ENCODE assay signal across 16 cellular contexts in genomic region chr2:644871-645270, GRCh38. TPM values are rescaled to one million over a fixed set of nuclear protein-coding genes. Genes with fewer than 3 reads are reported as not detected.
DNase-seq lines count a peak whose midpoint lies in the region; ATAC-seq and TF ChIP-seq lines count a peak whose summit lies in the region.
"Had no signal": no experiment of that assay in that cellular context is flagged by ENCODE, and none has a peak within 500 bp of the region (broad histone marks: within the 10 kb centered on the region; RNA-seq: fewer than 3 reads in every experiment).

No MANE protein-coding gene starts in this region.

- H3K4ac ChIP-seq in H9 (ENCODE audit: low read depth, low read length): no peak overlapping the region

- no peak overlapping the region for H3K27ac Mint-ChIP-seq in H9
- H3K27ac Mint-ChIP-seq in osteocyte (ENCODE audit: unreplicated experiment): no peak overlapping the region
- H3K27ac Mint-ChIP-seq: CD8-positive, alpha-beta T cell had no signal

- H3K23ac ChIP-seq in H9 (ENCODE audit: insufficient read length, low read depth, low read length): no peak overlapping the region

- H3K4me3 Mint-ChIP-seq in H9 (no peak overlapping the region), osteocyte (ENCODE audit: unreplicated experiment) (no peak overlapping the region)
- H3K4me3 Mint-ChIP-seq: CD8-positive, alpha-beta T cell had no signal

- no peak overlapping the region for H2AK5ac ChIP-seq in H9 (ENCODE audit: insufficient read length, low read length)

- H3K9me3 Mint-ChIP-seq in H9 (peaks cover 0 to 3% of the 10 kb centered on the region in 2 experiments; a peak in 3 of 5 replicates), osteocyte (ENCODE audit: unreplicated experiment) (no peaks in the 10 kb centered on the region)
- H3K9me3 Mint-ChIP-seq: CD14-positive monocyte; CD8-positive, alpha-beta T cell had no signal

- no peak overlapping the region for H4K5ac ChIP-seq in H9 (ENCODE audit: insufficient read length, low read depth, low read length)

- no peak overlapping the region for H3K14ac ChIP-seq in H9 (ENCODE audit: insufficient read depth, low read length)

- no peak for DNase-seq in DND-41
- DNase-seq in H9: peak; percentile 8
- peak; percentile 16 for DNase-seq in ecto neural progenitor cell (ENCODE audit: low spot score)
- peak; percentile 59 for DNase-seq in osteocyte (ENCODE audit: extremely low spot score, unreplicated experiment)
- DNase-seq in osteoblast (ENCODE audit: insufficient read length, low spot score, missing footprints): no peak
- DNase-seq in AG08396 (ENCODE audit: low spot score): no peak
- DNase-seq: COR-L47, DMS153, GF-D8, GOT3 had no signal

- H3K27me3 Mint-ChIP-seq in H9 (ENCODE audit: low read depth) (peaks cover 29% of the 10 kb centered on the region), osteocyte (ENCODE audit: unreplicated experiment) (peaks cover 31% of the 10 kb centered on the region)

- H4K8ac ChIP-seq in H9 (replicated peaks; ENCODE audit: insufficient read length, low read depth, low read length): no peak overlapping the region

- H3K4me1 ChIP-seq in DND-41 (ENCODE audit: insufficient read depth, low read length) (no peaks in the 10 kb centered on the region), H9 (ENCODE audit: insufficient read depth, low read length) (0 out of 2 replicates have a peak, but pooled peaks cover 2% of the 10 kb centered on the region), osteoblast (ENCODE audit: insufficient read depth, low read length) (no peaks in the 10 kb centered on the region)
- H3K4me1 ChIP-seq: A549, HAP-1 had no signal

- H3K4me3 ChIP-seq in DND-41 (ENCODE audit: low read depth in 1 of 2, low read length in 2 of 2): no peak overlapping the region
- H3K4me3 ChIP-seq in osteoblast (ENCODE audit: insufficient read depth, low read length): no peak overlapping the region
- H3K4me3 ChIP-seq: A549, HAP-1 had no signal

- H3K4me2 ChIP-seq in DND-41 (ENCODE audit: insufficient read depth, low read length): no peak overlapping the region
- H3K4me2 ChIP-seq in H9 (ENCODE audit: insufficient read depth, insufficient read length, low read length): no peak overlapping the region
- no peak overlapping the region for H3K4me2 ChIP-seq in osteoblast (ENCODE audit: insufficient read depth, low read length)
- H3K4me2 ChIP-seq: A549 had no signal

- H2BK12ac ChIP-seq in H9 (ENCODE audit: insufficient read length, low read depth, low read length): no peak overlapping the region

- H3K79me2 ChIP-seq in DND-41 (ENCODE audit: insufficient read depth, low read length): no peaks in the 10 kb centered on the region
- H3K79me2 ChIP-seq in H9 (ENCODE audit: insufficient read depth, low read length): no peaks in the 10 kb centered on the region
- H3K79me2 ChIP-seq in osteoblast (ENCODE audit: insufficient read depth, low read length): no peaks in the 10 kb centered on the region

- H2AFZ ChIP-seq in DND-41 (ENCODE audit: low read depth, low read length) (no peak overlapping the region), H9 (ENCODE audit: low read length) (no peak overlapping the region), osteoblast (ENCODE audit: low read length) (no peak overlapping the region)

- no CpG with 5 or more reads among the region's 5 CpGs for WGBS in H9 (ENCODE audit: extremely low coverage, insufficient read length, low lambda C conversion rate)

- no peak overlapping the region for H2BK15ac ChIP-seq in H9 (ENCODE audit: low read depth, low read length)

- H3K4me1 Mint-ChIP-seq in H9: peaks cover 8 to 11% of the 10 kb centered on the region in 2 experiments
- peaks cover 4% of the 10 kb centered on the region for H3K4me1 Mint-ChIP-seq in osteocyte (ENCODE audit: unreplicated experiment)
- H3K4me1 Mint-ChIP-seq: CD14-positive monocyte had no signal

- ATAC-seq in DND-41 (ENCODE audit: insufficient read depth, low read depth) (0 out of 3 replicates have a peak, but pooled peaks have one; percentile 35), HG02870 (IDR thresholded peaks at IDR 0.05; ENCODE audit: unreplicated experiment) (no peak)
- ATAC-seq: CD8-positive, alpha-beta T cell; HepG2 had no signal

- no peak overlapping the region for H3K27ac ChIP-seq in DND-41 (ENCODE audit: low read length)
- no peak overlapping the region for H3K27ac ChIP-seq in H9 (ENCODE audit: insufficient read length, low read depth, low read length)
- H3K27ac ChIP-seq in osteoblast (ENCODE audit: low read depth, low read length): no peak overlapping the region
- H3K27ac ChIP-seq: A549 had no signal

- H3K18ac ChIP-seq in H9 (ENCODE audit: insufficient read length, low read depth, low read length): no peak overlapping the region

- no peak overlapping the region for H2BK120ac ChIP-seq in H9 (ENCODE audit: low read depth, low read length, poor library complexity, severe bottlenecking)

- H3T11ph ChIP-seq in H9 (ENCODE audit: low read length): no peak overlapping the region

- H2BK5ac ChIP-seq in H9 (ENCODE audit: insufficient read length, low read length): no peak overlapping the region

- H3K9me3 ChIP-seq in DND-41 (ENCODE audit: insufficient read depth, low read length, severe bottlenecking) (no peaks in the 10 kb centered on the region), H9 (ENCODE audit: control insufficient read depth, low read depth, low read length) (no peaks in the 10 kb centered on the region), osteoblast (ENCODE audit: low read depth, low read length) (no peaks in the 10 kb centered on the region)
- H3K9me3 ChIP-seq: A549, HAP-1 had no signal

- no peaks in the 10 kb centered on the region for H3K27me3 ChIP-seq in DND-41 (ENCODE audit: insufficient read depth, low read length, poor library complexity)
- no peaks in the 10 kb centered on the region; the same call in 1 of the 2 replicates for H3K27me3 ChIP-seq in H9 (ENCODE audit: insufficient read depth, low read length)
- peaks cover 4% of the 10 kb centered on the region for H3K27me3 ChIP-seq in osteoblast (ENCODE audit: insufficient read depth, low read length)

- no peak overlapping the region for H4K91ac ChIP-seq in H9 (ENCODE audit: insufficient read length, low read depth, low read length)

- H3K56ac ChIP-seq in H9 (ENCODE audit: insufficient read length, low read depth, low read length): no peak overlapping the region

- H3K36me3 ChIP-seq in DND-41 (ENCODE audit: insufficient read depth, low read length) (no peaks in the 10 kb centered on the region), osteoblast (ENCODE audit: insufficient read depth, low read length) (no peaks in the 10 kb centered on the region)
- H3K36me3 ChIP-seq: HAP-1 had no signal

- no peaks in the 10 kb centered on the region; a peak in 1 of 7 replicates for H3K36me3 Mint-ChIP-seq in H9 (ENCODE audit: insufficient read depth in 1 of 3, low read depth in 3 of 3)
- H3K36me3 Mint-ChIP-seq in osteocyte (ENCODE audit: unreplicated experiment): no peaks in the 10 kb centered on the region
- H3K36me3 Mint-ChIP-seq: CD14-positive monocyte; CD8-positive, alpha-beta T cell had no signal

- H4K20me1 ChIP-seq in DND-41 (ENCODE audit: insufficient read depth, low read length) (no peaks in the 10 kb centered on the region), H9 (ENCODE audit: control insufficient read depth, insufficient read depth, insufficient read length) (no peaks in the 10 kb centered on the region), osteoblast (ENCODE audit: insufficient read depth, low read length) (no peaks in the 10 kb centered on the region)

- no peak overlapping the region for H2BK20ac ChIP-seq in H9 (ENCODE audit: low read depth, low read length, poor library complexity, severe bottlenecking)

- TF ChIP-seq CTCF in DND-41 (IDR thresholded peaks at IDR 0.05; ENCODE audit: borderline replicate concordance, extremely low read depth, low read length, poor library complexity, severe bottlenecking): no peak
- TF ChIP-seq CTCF in H9 (conservative IDR thresholded peaks at IDR 0.05): no peak
- no peak for TF ChIP-seq CTCF in osteocyte (IDR thresholded peaks at IDR 0.05)
- TF ChIP-seq CTCF in osteoblast (IDR thresholded peaks at IDR 0.05; ENCODE audit: extremely low read depth, low read depth, low read length): no peak

- no peaks in the 10 kb centered on the region for H3K79me1 ChIP-seq in H9 (ENCODE audit: insufficient read depth, low read depth, low read length, poor library complexity, severe bottlenecking)

- no peaks in the 10 kb centered on the region for H3K23me2 ChIP-seq in H9 (ENCODE audit: insufficient read length, low read depth, low read length, poor library complexity, severe bottlenecking)

- H3K9ac ChIP-seq in DND-41 (ENCODE audit: low read depth, low read length) (no peak overlapping the region), H9 (ENCODE audit: extremely low read depth, insufficient read length, low read length) (no peak overlapping the region)

RNA-seq across cellular contexts. Expression of gene TMEM18, which starts 32.3 kb away (rescaled TPM):
- total RNA-seq in H9 (2021) (28.3 and 30.7 TPM in 2 replicates), osteocyte (28.0 and 32.8 TPM in 2 replicates), osteoblast (15.0 and 15.9 TPM in 2 replicates)

Comparison
In these comparisons a context has a peak if more than half of its experiments do, and no peak if none do; other contexts are left out.
1. DNase-seq: peak in H9 (single experiment), ecto neural progenitor cell (single experiment) and osteocyte (single experiment); none in DND-41 (single experiment), osteoblast (single experiment) and AG08396 (single experiment).